ENCODE assay signal across 8 cellular contexts in genomic region chrX:31658360-31658759, GRCh38.
DNase-seq lines count a peak whose midpoint lies in the region; ATAC-seq, FAIRE-seq and TF ChIP-seq lines count a peak whose summit lies in the region.

No MANE protein-coding gene starts in this region.

- CTCF ChIA-PET in A673 (lab: Charles Lee): no interaction called here

- no TSS peak for BruUV-seq in A673 (replicated peaks; lab: Mats Ljungman, UMichigan)

- DNase-seq in A673 (ENCODE audit: low spot score) (peak; percentile 55), NCI-H82 treated with DMSO at 0.1 percent for 48 hours (lab: John Stamatoyannopoulos, UW; ENCODE audit: unreplicated experiment) (peak; percentile 3), putamen (ENCODE audit: low spot score) (peak; percentile 1), substantia nigra (lab: John Stamatoyannopoulos, UW) (no peak)
- no peak for DNase-seq in activated T-cell treated with anti-CD3 and anti-CD28 coated beads, Interleukin-2, amount 50 U/mL, for 1 hour

- POLR2A ChIA-PET in A673 (lab: Charles Lee; ENCODE audit: low non-redundant PET): no interaction called here

- ATAC-seq in GM18868 (IDR thresholded peaks at IDR 0.05; ENCODE audit: unreplicated experiment) (peak; percentile 47), GM19324 (IDR thresholded peaks at IDR 0.05; ENCODE audit: low FRiP score, unreplicated experiment) (no peak)

- peak; percentile 95 for FAIRE-seq in endometrium (lab: Jason Lieb, UNC)

- no peaks in the 10 kb centered on the region for H3K9me3 ChIP-seq in A673 (ENCODE audit: low read depth, low read length, poor library complexity, severe bottlenecking)

- no peaks in the 10 kb centered on the region for H3K36me3 ChIP-seq in A673 (ENCODE audit: insufficient read depth, low read length, poor library complexity, severe bottlenecking)

- peak; percentile 66 for TF ChIP-seq CTCF in A673 (conservative IDR thresholded peaks at IDR 0.05; ENCODE audit: low read depth, low read length)

- no peak overlapping the region for H3K4me3 ChIP-seq in A673 (ENCODE audit: low read depth, low read length, poor library complexity, severe bottlenecking)

- no peak overlapping the region for H3K27ac ChIP-seq in A673 (ENCODE audit: low read depth, low read length, poor library complexity, severe bottlenecking)
- H3K27ac ChIP-seq in substantia nigra (ENCODE audit: low read depth, low read length, poor library complexity, severe bottlenecking): no peak overlapping the region

- H3K27me3 ChIP-seq in A673 (replicated peaks; ENCODE audit: insufficient read depth, low read depth, low read length, poor library complexity): peaks cover 15% of the 10 kb centered on the region

- intact Hi-C loops in A673 (cut with micrococcal nuclease; ENCODE audit: unreplicated experiment): loop anchor here (1.0 to 10.0 kb wide), 6 partner anchors 236 to 686 kb away; no protein-coding TSS in a partner anchor

- no peaks in the 10 kb centered on the region for H3K4me1 ChIP-seq in A673 (ENCODE audit: insufficient read depth, low read length, poor library complexity, severe bottlenecking)

Comparison
In these comparisons a context has a peak if more than half of its experiments do, and no peak if none do; other contexts are left out.
1. DNase-seq: peak in A673 (single experiment), NCI-H82 treated with DMSO at 0.1 percent for 48 hours (single experiment) and putamen (single experiment); none in substantia nigra (0 of 49) and activated T-cell treated with anti-CD3 and anti-CD28 coated beads, Interleukin-2, amount 50 U/mL, for 1 hour (single experiment).